1 cellular context compared by ENCODE assay signal in the genomic region with DNA sequence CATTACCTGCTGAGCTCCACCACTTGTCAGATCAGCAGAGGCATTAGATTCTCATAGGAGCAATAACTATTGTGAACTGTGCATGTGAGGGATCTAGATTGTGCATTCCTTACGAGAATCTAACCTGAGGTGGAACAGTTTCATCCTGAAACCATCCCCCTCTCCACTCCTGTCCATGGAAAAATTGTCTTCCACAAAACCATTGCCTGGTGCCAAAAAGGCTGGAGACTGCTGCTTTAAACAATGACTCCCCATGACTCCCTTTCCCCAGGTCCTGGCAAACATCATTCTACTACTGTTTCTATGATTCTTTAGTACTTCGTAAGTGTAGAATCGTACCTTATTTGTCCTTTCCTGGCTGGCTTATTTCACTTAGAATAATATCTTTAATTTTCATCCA.
TF ChIP-seq lines count a peak whose summit lies in the region.

No MANE protein-coding gene starts in this region.

TF ChIP-seq in K562, 482 proteins besides CTCF, POLR2A, EP300 and RAD21:
- TF ChIP-seq, protein P1, sequence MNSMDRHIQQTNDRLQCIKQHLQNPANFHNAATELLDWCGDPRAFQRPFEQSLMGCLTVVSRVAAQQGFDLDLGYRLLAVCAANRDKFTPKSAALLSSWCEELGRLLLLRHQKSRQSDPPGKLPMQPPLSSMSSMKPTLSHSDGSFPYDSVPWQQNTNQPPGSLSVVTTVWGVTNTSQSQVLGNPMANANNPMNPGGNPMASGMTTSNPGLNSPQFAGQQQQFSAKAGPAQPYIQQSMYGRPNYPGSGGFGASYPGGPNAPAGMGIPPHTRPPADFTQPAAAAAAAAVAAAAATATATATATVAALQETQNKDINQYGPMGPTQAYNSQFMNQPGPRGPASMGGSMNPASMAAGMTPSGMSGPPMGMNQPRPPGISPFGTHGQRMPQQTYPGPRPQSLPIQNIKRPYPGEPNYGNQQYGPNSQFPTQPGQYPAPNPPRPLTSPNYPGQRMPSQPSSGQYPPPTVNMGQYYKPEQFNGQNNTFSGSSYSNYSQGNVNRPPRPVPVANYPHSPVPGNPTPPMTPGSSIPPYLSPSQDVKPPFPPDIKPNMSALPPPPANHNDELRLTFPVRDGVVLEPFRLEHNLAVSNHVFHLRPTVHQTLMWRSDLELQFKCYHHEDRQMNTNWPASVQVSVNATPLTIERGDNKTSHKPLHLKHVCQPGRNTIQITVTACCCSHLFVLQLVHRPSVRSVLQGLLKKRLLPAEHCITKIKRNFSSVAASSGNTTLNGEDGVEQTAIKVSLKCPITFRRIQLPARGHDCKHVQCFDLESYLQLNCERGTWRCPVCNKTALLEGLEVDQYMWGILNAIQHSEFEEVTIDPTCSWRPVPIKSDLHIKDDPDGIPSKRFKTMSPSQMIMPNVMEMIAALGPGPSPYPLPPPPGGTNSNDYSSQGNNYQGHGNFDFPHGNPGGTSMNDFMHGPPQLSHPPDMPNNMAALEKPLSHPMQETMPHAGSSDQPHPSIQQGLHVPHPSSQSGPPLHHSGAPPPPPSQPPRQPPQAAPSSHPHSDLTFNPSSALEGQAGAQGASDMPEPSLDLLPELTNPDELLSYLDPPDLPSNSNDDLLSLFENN (IDR thresholded peaks at IDR 0.05; ENCODE audit: low read depth in 2 of 2, low read length in 2 of 2), result no peak
- TF ChIP-seq ZNF274 (IDR thresholded peaks at IDR 0.05; ENCODE audit: borderline replicate concordance, low read depth, low read length) (no peak), ESRRA (IDR thresholded peaks at IDR 0.05; ENCODE audit: borderline replicate concordance, low read depth) (no peak), CAMTA2 (CRISPR knock-in tag; conservative IDR thresholded peaks at IDR 0.05) (no peak), HDAC3 (IDR thresholded peaks at IDR 0.05; ENCODE audit: borderline replicate concordance, partially characterized antibody) (no peak), ERF (CRISPR knock-in tag; IDR thresholded peaks at IDR 0.05) (no peak), ZNF253 (CRISPR knock-in tag; conservative IDR thresholded peaks at IDR 0.05) (no peak), RB1 (IDR thresholded peaks at IDR 0.05; ENCODE audit: low read depth) (no peak), RHOXF2B (CRISPR knock-in tag; conservative IDR thresholded peaks at IDR 0.05) (no peak), E2F6 (IDR thresholded peaks at IDR 0.05; ENCODE audit: borderline replicate concordance in 1 of 2, extremely low read depth in 1 of 2, insufficient read depth in 1 of 2, insufficient read length in 1 of 2, low read depth in 1 of 2, low read length in 1 of 2, poor library complexity in 1 of 2, severe bottlenecking in 1 of 2) (no peak), RBM25 (IDR thresholded peaks at IDR 0.05; ENCODE audit: low read depth, low read length, severe bottlenecking) (no peak), ZNF232 (CRISPR knock-in tag; IDR thresholded peaks at IDR 0.05) (no peak), ZC3H11A (IDR thresholded peaks at IDR 0.05; ENCODE audit: low read depth, low read length) (no peak), ZNF717 (CRISPR knock-in tag; IDR thresholded peaks at IDR 0.05) (no peak), SIX5 (IDR thresholded peaks at IDR 0.05; ENCODE audit: borderline replicate concordance in 1 of 2, insufficient read depth in 1 of 2, low read depth in 1 of 2, low read length in 2 of 2) (no peak)
- TF ChIP-seq, protein P2, sequence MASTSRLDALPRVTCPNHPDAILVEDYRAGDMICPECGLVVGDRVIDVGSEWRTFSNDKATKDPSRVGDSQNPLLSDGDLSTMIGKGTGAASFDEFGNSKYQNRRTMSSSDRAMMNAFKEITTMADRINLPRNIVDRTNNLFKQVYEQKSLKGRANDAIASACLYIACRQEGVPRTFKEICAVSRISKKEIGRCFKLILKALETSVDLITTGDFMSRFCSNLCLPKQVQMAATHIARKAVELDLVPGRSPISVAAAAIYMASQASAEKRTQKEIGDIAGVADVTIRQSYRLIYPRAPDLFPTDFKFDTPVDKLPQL (IDR thresholded peaks at IDR 0.05; ENCODE audit: extremely low read depth, insufficient read length), result no peak
- TF ChIP-seq, protein P3, sequence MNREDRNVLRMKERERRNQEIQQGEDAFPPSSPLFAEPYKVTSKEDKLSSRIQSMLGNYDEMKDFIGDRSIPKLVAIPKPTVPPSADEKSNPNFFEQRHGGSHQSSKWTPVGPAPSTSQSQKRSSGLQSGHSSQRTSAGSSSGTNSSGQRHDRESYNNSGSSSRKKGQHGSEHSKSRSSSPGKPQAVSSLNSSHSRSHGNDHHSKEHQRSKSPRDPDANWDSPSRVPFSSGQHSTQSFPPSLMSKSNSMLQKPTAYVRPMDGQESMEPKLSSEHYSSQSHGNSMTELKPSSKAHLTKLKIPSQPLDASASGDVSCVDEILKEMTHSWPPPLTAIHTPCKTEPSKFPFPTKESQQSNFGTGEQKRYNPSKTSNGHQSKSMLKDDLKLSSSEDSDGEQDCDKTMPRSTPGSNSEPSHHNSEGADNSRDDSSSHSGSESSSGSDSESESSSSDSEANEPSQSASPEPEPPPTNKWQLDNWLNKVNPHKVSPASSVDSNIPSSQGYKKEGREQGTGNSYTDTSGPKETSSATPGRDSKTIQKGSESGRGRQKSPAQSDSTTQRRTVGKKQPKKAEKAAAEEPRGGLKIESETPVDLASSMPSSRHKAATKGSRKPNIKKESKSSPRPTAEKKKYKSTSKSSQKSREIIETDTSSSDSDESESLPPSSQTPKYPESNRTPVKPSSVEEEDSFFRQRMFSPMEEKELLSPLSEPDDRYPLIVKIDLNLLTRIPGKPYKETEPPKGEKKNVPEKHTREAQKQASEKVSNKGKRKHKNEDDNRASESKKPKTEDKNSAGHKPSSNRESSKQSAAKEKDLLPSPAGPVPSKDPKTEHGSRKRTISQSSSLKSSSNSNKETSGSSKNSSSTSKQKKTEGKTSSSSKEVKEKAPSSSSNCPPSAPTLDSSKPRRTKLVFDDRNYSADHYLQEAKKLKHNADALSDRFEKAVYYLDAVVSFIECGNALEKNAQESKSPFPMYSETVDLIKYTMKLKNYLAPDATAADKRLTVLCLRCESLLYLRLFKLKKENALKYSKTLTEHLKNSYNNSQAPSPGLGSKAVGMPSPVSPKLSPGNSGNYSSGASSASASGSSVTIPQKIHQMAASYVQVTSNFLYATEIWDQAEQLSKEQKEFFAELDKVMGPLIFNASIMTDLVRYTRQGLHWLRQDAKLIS (CRISPR knock-in tag; IDR thresholded peaks at IDR 0.05), result no peak
